In the genomic region with DNA sequence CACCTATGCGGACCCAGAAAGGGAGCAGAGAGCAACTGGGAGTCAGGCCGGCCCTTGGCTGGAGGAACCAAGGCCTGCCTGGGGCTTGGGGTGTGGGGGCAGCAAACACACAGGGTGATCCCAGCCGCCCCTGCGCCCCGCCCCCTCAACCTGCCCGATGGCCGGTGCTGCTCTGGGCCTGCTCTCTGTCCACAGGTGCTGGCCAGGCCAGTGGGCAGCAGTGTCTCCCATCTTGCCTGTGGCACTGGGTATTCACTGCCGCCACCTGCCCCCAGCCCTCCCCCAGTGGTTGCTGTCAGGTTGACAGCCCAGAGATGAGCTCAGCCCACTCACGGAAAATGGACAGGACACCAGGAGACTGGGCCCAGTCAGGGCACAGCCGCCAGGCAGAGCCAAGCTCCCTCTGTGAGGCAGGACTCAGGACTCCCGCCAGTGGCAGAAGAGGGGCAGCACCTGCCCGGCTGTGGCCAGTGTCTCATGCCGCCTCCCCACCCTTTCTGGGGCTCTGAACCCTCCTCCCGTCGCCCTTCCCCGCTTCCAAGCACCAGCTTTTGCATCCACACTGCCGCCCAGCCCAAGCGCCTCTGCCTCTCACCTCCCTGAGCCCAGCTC, we compare ENCODE assay signal across 20 cellular contexts. TPM values are rescaled to one million over a fixed set of nuclear protein-coding genes. Genes with fewer than 3 reads are reported as not detected.
DNase-seq lines count a peak whose midpoint lies in the region; ATAC-seq and TF ChIP-seq lines count a peak whose summit lies in the region.
"Had no signal": no experiment of that assay in that cellular context is flagged by ENCODE, and none has a peak within 500 bp of the region (broad histone marks: within the 10 kb centered on the region; RNA-seq: fewer than 3 reads in every experiment).

No MANE protein-coding gene starts in this region.

- no TSS peak for BruUV-seq in PC-3 (replicated peaks; lab: Mats Ljungman, UMichigan)

- no peaks in the 10 kb centered on the region for H3F3A ChIP-seq in PC-3 (ENCODE audit: low read length, unreplicated experiment)

- no peak overlapping the region for H2AFZ ChIP-seq in PC-3 (ENCODE audit: low read length)

- no peaks in the 10 kb centered on the region for H4K20me1 ChIP-seq in PC-3 (ENCODE audit: low read length)

- ATAC-seq in PC-3, result peak; percentile 20; the same call in 1 of the 2 replicates
- ATAC-seq: stimulated activated naive CD8-positive, alpha-beta T cell treated with anti-CD3 and anti-CD28 coated beads, Interleukin-15, amount 100 ng/mL, for 72 hours; T-helper 17 cell had no signal

- H3K79me2 ChIP-seq in PC-3 (ENCODE audit: low read length), result no peaks in the 10 kb centered on the region

- H3K36me3 ChIP-seq in PC-3 (ENCODE audit: low read depth, low read length) (no peaks in the 10 kb centered on the region), left ventricle myocardium inferior (no peaks in the 10 kb centered on the region), spleen (no peaks in the 10 kb centered on the region)
- H3K36me3 ChIP-seq: ascending aorta, esophagus muscularis mucosa, heart right ventricle, pancreas, uterus had no signal

- H3K27ac ChIP-seq in PC-3 (ENCODE audit: low read length) (no peak overlapping the region), left ventricle myocardium inferior (replicated peaks) (no peak overlapping the region), spleen (no peak overlapping the region), RWPE1 (no peak overlapping the region)
- H3K27ac ChIP-seq: ascending aorta, esophagus muscularis mucosa, heart right ventricle, HL-60, pancreas, uterus had no signal

- no peaks in the 10 kb centered on the region for H3K9me3 ChIP-seq in PC-3 (ENCODE audit: low read length)
- no peaks in the 10 kb centered on the region for H3K9me3 ChIP-seq in left ventricle myocardium inferior (replicated peaks)
- H3K9me3 ChIP-seq in spleen, result peaks cover 0 to 52% (median 7%) of the 10 kb centered on the region in 8 donors
- H3K9me3 ChIP-seq: ascending aorta, pancreas, uterus had no signal

- no peak for TF ChIP-seq POLR2A in spleen (IDR thresholded peaks at IDR 0.05)

- H3K9ac ChIP-seq in PC-3 (ENCODE audit: low read length), result no peak overlapping the region

- CTCF ChIA-PET in PC-3 (lab: Charles Lee), result no interaction called here
- CTCF ChIA-PET in RWPE1 (lab: Yijun Ruan, JAX), result no interaction called here

- whole genome bisulfite sequencing in spleen, 5 donors, result 28 to 43% (median 35%) methylated on average over 9 to 18 of the region's 18 CpGs

- H3K4me1 ChIP-seq in PC-3 (ENCODE audit: insufficient read depth, low read length), result no peaks in the 10 kb centered on the region
- peaks cover 40% of the 10 kb centered on the region for H3K4me1 ChIP-seq in left ventricle myocardium inferior
- H3K4me1 ChIP-seq in spleen, result peaks cover 0 to 50% (median 31%) of the 10 kb centered on the region in 6 donors

- DNase-seq in activated effector memory CD4-positive, alpha-beta T cell treated with anti-CD3 and anti-CD28 coated beads, Interleukin-2, amount 50 U/mL, for 16 hours, result peak; percentile 50
- DNase-seq in activated effector memory CD4-positive, alpha-beta T cell treated with Interleukin-2 at 50 U/mL for 16 hours, result no peak
- no peak for DNase-seq in PC-3
- DNase-seq in left ventricle myocardium inferior, result peak; percentile 12
- peak; percentile 59 for DNase-seq in spleen
- no peak for DNase-seq in NCI-H1092 (lab: John Stamatoyannopoulos, UW)
- DNase-seq in RWPE1 (ENCODE audit: low spot score), result no peak
- DNase-seq in DMS153 (lab: John Stamatoyannopoulos, UW), result no peak
- DNase-seq: cortex of kidney, heart right ventricle, KBM-7, kidney glomerular epithelial cell, NCI-H1092 treated with DMSO at 0.1 percent for 48 hours, T-helper 17 cell had no signal

- H3K4me3 ChIP-seq in PC-3 (ENCODE audit: low read length) (no peak overlapping the region), left ventricle myocardium inferior (no peak overlapping the region), spleen (no peak overlapping the region)
- H3K4me3 ChIP-seq: ascending aorta, esophagus muscularis mucosa, heart right ventricle, pancreas, uterus had no signal

- no peak overlapping the region for H3K4me2 ChIP-seq in PC-3 (ENCODE audit: low read length)

- POLR2A ChIA-PET in PC-3 (lab: Charles Lee; ENCODE audit: unreplicated experiment) (no interaction called here), RWPE1 (lab: Yijun Ruan, JAX; ENCODE audit: low non-redundant PET) (no interaction called here)

- intact Hi-C loops in PC-3 (cut with micrococcal nuclease), result no loop called here
- intact Hi-C loops in left ventricle myocardium inferior (cut with micrococcal nuclease), result no loop called here
- intact Hi-C loops in spleen (cut with DNase I; ENCODE audit: low total_unique reads), result no loop called here

- no peaks in the 10 kb centered on the region for H3K9me2 ChIP-seq in PC-3 (replicated peaks; ENCODE audit: low read length)

- no peak for TF ChIP-seq CTCF in PC-3 (conservative IDR thresholded peaks at IDR 0.05; ENCODE audit: low read depth, low read length)
- no peak for TF ChIP-seq CTCF in left ventricle myocardium inferior (IDR thresholded peaks at IDR 0.05; ENCODE audit: borderline replicate concordance)
- TF ChIP-seq CTCF in spleen (IDR thresholded peaks at IDR 0.05 in 8 of 11, conservative IDR thresholded peaks at IDR 0.05 in 3 of 11), result no peak
- TF ChIP-seq CTCF in RWPE1 (conservative IDR thresholded peaks at IDR 0.05; ENCODE audit: low read depth), result no peak

- H3K27me3 ChIP-seq in PC-3 (ENCODE audit: low read length) (peaks cover 14% of the 10 kb centered on the region), left ventricle myocardium inferior (ENCODE audit: low read depth) (peaks cover 73% of the 10 kb centered on the region), spleen (replicated peaks in 1 of 7) (peaks cover 8 to 73% (median 68%) of the 10 kb centered on the region in 7 donors)

RNA-seq across cellular contexts. Expression of a gene that starts 4.7 kb away (rescaled TPM):
- total RNA-seq in PC-3 (2014; rRNA removed) (not detected in 2 replicates), left ventricle myocardium inferior (not detected), spleen (not detected)
- not detected for polyA plus RNA-seq in spleen
- total RNA-seq: ascending aorta, esophagus muscularis mucosa, heart right ventricle, pancreas, T-helper 17 cell, uterus had no signal
- polyA plus RNA-seq: heart right ventricle, pancreas had no signal

RNA-seq across cellular contexts. Expression of a gene that starts 54.5 kb away (rescaled TPM):
- total RNA-seq in PC-3 (2014; rRNA removed), result 6.2 and 11.2 TPM in 2 replicates
- 5.9 TPM for total RNA-seq in left ventricle myocardium inferior
- 10 to 100 TPM; 23.9 to 54.0 (median 37.1) TPM for total RNA-seq in spleen
- polyA plus RNA-seq in spleen, result 10 to 100 TPM in 2 of 3 donors, 1 to 10 TPM in 1; 3.0 to 15.5 (median 10.3) TPM

Comparison
In these comparisons a context has a peak if more than half of its experiments do, and no peak if none do; other contexts are left out.
1. DNase-seq: peak in activated effector memory CD4-positive, alpha-beta T cell treated with anti-CD3 and anti-CD28 coated beads, Interleukin-2, amount 50 U/mL, for 16 hours (single experiment), left ventricle myocardium inferior (single experiment) and spleen (single experiment); none in activated effector memory CD4-positive, alpha-beta T cell treated with Interleukin-2 at 50 U/mL for 16 hours (single experiment), PC-3 (single experiment), NCI-H1092 (single experiment), RWPE1 (single experiment) and DMS153 (single experiment).